In the genomic region with DNA sequence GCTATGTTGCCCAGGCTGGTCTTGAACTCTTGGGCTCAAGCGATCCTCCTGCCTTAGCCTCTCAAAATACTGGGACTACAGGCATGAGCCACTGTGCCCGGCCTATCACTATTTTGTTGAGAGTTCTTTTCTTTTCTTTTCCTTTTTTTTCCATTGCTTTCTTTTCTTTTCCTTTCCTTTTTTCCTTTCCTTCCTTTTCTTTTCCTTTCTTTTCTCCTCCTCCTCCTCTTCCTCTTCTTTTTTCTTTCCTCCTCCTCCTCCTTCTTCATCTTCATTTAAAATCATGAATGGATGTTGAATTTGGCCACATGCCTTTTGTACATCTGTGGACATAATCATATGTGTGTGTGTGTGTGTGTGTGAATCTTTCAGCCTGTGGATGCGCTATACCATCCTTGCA, we compare ENCODE assay signal across 22 cellular contexts. TPM values are rescaled to one million over a fixed set of nuclear protein-coding genes. Genes with fewer than 3 reads are reported as not detected.
DNase-seq lines count a peak whose midpoint lies in the region; ATAC-seq, FAIRE-seq and TF ChIP-seq lines count a peak whose summit lies in the region.
"Had no signal": no experiment of that assay in that cellular context is flagged by ENCODE, and none has a peak within 500 bp of the region (broad histone marks: within the 10 kb centered on the region; RNA-seq: fewer than 3 reads in every experiment).

No MANE protein-coding gene starts in this region.

- H3K79me2 ChIP-seq in OCI-LY7 (ENCODE audit: insufficient read depth, low read depth, low read length) = no peaks in the 10 kb centered on the region

- CTCF ChIA-PET in HEK293 (lab: Yijun Ruan, JAX) (interaction anchor here (0.9 to 7.0 kb wide), 3 partner anchors 9 to 169 kb away, joined by 5 to 148 read pairs (median 46); no protein-coding TSS in a partner anchor), OCI-LY7 (lab: Charles Lee; ENCODE audit: unreplicated experiment) (no interaction called here)

- no peak for TF ChIP-seq CTCF in HEK293 (tag by site-specific recombination; IDR thresholded peaks at IDR 0.05)
- 0 out of 2 replicates have a peak, but pooled peaks have one; percentile 11 for TF ChIP-seq CTCF in OCI-LY7 (conservative IDR thresholded peaks at IDR 0.05; ENCODE audit: low read length)

- H2AFZ ChIP-seq in OCI-LY7 (ENCODE audit: low read length) = no peak overlapping the region

- no TSS peak for BruUV-seq in OCI-LY7 (replicated peaks; lab: Mats Ljungman, UMichigan)

- no peaks in the 10 kb centered on the region for H3K9me2 ChIP-seq in OCI-LY7 (ENCODE audit: insufficient read depth, low read length)

- FAIRE-seq in endometrium (lab: Jason Lieb, UNC) = peak; percentile 37
- FAIRE-seq: A204.1, G401.6, GM12891, GM19239 had no signal

- H3K4me1 ChIP-seq in HEK293 (ENCODE audit: control insufficient read depth, insufficient read depth, low read length) (no peaks in the 10 kb centered on the region), OCI-LY7 (ENCODE audit: insufficient read depth, low read length, poor library complexity, severe bottlenecking) (peaks cover 29% of the 10 kb centered on the region)
- H3K4me1 ChIP-seq: BE2C had no signal

- H4K20me1 ChIP-seq in OCI-LY7 (ENCODE audit: insufficient read depth, low read length) = no peaks in the 10 kb centered on the region
- H4K20me1 ChIP-seq: BLaER1 had no signal

- no peak for ATAC-seq in HG03135 (IDR thresholded peaks at IDR 0.05; ENCODE audit: unreplicated experiment)
- no peak for ATAC-seq in activated CD4-positive, CD25-positive, alpha-beta regulatory T cell treated with anti-CD3 and anti-CD28 coated beads, Interleukin-2, amount 50 U/mL, for 24 hours

- no peak for DNase-seq in OCI-LY7 (ENCODE audit: low spot score)
- no peak for DNase-seq in DMS 273 (lab: John Stamatoyannopoulos, UW; ENCODE audit: unreplicated experiment)
- DNase-seq: 8988T; ACHN; BE2C; C1 segment of cervical spinal cord; CD4-positive, alpha-beta memory T cell; CD4-positive, CD25-positive, alpha-beta regulatory T cell; CD8-positive, alpha-beta memory T cell; COR-L47; DMS79 treated with DMSO at 0.1 percent for 48 hours; GF-D8 had no signal

- intact Hi-C loops in OCI-LY7 (cut with micrococcal nuclease; ENCODE audit: unreplicated experiment) = loop anchor here (5.0 kb wide), 2 partner anchors 122 to 207 kb away; no protein-coding TSS in a partner anchor

- H3K4me2 ChIP-seq in OCI-LY7 (ENCODE audit: low read length) = no peak overlapping the region
- H3K4me2 ChIP-seq: BLaER1 had no signal

- H3K27ac ChIP-seq in HEK293 (ENCODE audit: extremely low read depth, low read depth, low read length) (no peak overlapping the region), OCI-LY7 (ENCODE audit: low read depth, low read length, poor library complexity, severe bottlenecking) (no peak overlapping the region)
- H3K27ac ChIP-seq: BLaER1 had no signal

- H3K36me3 ChIP-seq in HEK293 (ENCODE audit: control insufficient read depth in 2 of 2, insufficient read depth in 1 of 2, low read length in 2 of 2) (no peaks in the 10 kb centered on the region), OCI-LY7 (ENCODE audit: insufficient read depth, low read length) (no peaks in the 10 kb centered on the region)
- H3K36me3 ChIP-seq: BE2C, BLaER1 had no signal

- H3K9me3 ChIP-seq in HEK293 (ENCODE audit: control insufficient read depth, insufficient read depth, low read depth, low read length) = no peaks in the 10 kb centered on the region
- no peaks in the 10 kb centered on the region for H3K9me3 ChIP-seq in OCI-LY7 (ENCODE audit: low read length)
- H3K9me3 ChIP-seq: BE2C, BLaER1 had no signal

- H3K4me3 ChIP-seq in HEK293 (ENCODE audit: low read depth, low read length) (no peak overlapping the region), OCI-LY7 (ENCODE audit: low read depth, low read length, poor library complexity, severe bottlenecking) (no peak overlapping the region)
- H3K4me3 ChIP-seq: BLaER1 had no signal

- POLR2A ChIA-PET in HEK293 (lab: Yijun Ruan, JAX) (no interaction called here), OCI-LY7 (lab: Charles Lee) (no interaction called here)

TF ChIP-seq in HEK293, 187 proteins besides CTCF, POLR2A, EP300 and RAD21:
- TF ChIP-seq PRDM1 (tag by site-specific recombination; IDR thresholded peaks at IDR 0.05) (peak; percentile 93), ZNF426 (tag by site-specific recombination; IDR thresholded peaks at IDR 0.05) (no peak), ZNF138 (tag by site-specific recombination; IDR thresholded peaks at IDR 0.05; ENCODE audit: borderline replicate concordance) (no peak), ZNF658 (tag by site-specific recombination; IDR thresholded peaks at IDR 0.05) (no peak), ZNF114 (tag by site-specific recombination; IDR thresholded peaks at IDR 0.05) (no peak), ZNF280C (tag by site-specific recombination; IDR thresholded peaks at IDR 0.05) (no peak), ZBTB7A (tag by site-specific recombination; IDR thresholded peaks at IDR 0.05; ENCODE audit: low read depth) (no peak), ZNF366 (tag by site-specific recombination; conservative IDR thresholded peaks at IDR 0.05) (0 out of 2 replicates have a peak, but pooled peaks have one; percentile 25), ZNF513 (tag by site-specific recombination; IDR thresholded peaks at IDR 0.05) (no peak), GLI4 (tag by site-specific recombination; IDR thresholded peaks at IDR 0.05) (no peak)

RNA-seq across cellular contexts. Expression of gene PRAME, which starts 25.7 kb away (rescaled TPM):
- 0.28 and 0.70 TPM in 2 replicates for total RNA-seq in OCI-LY7 (2014; rRNA removed; shearing (Covaris generic))
- total RNA-seq in OCI-LY7 (2022) = not detected in 2 replicates
- total RNA-seq: CD4-positive, alpha-beta memory T cell; CD4-positive, CD25-positive, alpha-beta regulatory T cell; CD8-positive, alpha-beta memory T cell had no signal

RNA-seq across cellular contexts. Expression of gene GGTLC2, which starts 59.7 kb away (rescaled TPM):
- total RNA-seq in OCI-LY7 (2014; rRNA removed; shearing (Covaris generic)) = not detected in 2 replicates
- total RNA-seq in OCI-LY7 (2022) = not detected in 2 replicates
- total RNA-seq: A673; CD4-positive, alpha-beta memory T cell; CD4-positive, CD25-positive, alpha-beta regulatory T cell; CD8-positive, alpha-beta memory T cell had no signal
